In the genomic region with DNA sequence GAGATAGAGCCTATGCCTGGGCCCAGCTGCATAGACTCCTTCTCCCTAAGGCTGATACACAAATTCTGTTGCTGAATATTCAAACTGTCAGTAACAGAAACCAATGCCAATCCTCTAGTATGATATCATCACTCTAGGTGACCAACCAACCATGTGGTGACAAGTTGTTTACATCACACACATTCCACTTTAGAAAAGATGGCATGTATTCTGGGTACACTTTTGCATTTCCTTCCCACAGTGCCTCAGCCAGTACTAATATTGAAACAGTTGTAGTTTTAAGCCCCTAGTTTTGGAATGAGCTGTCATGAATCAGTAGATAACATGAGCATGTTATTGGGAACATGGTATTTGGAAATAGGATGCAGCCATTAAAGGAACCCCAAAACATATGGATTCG, we compare ENCODE assay signal across 16 cellular contexts.
"Had no signal": no experiment of that assay in that cellular context is flagged by ENCODE, and none has a peak within 500 bp of the region (broad histone marks: within the 10 kb centered on the region; RNA-seq: fewer than 3 reads in every experiment).

No MANE protein-coding gene starts in this region.

- H3K27ac Mint-ChIP-seq: activated CD4-positive, alpha-beta T cell treated with anti-CD3 and anti-CD28 coated beads, Interleukin-2, amount 10 ng/mL, durations not matched to agents 7 days and 5 days; activated T-helper 1 cell treated with anti-CD3 and anti-CD28 coated beads, Interleukin-12 subunit alpha, Interleukin-12 subunit beta, Interleukin-2, Interleukin-4 antibody, amounts not matched to agents 30 ng/mL and 10 ng/mL and 1 ng/mL, durations not matched to agents 14 hours and 24 hours and 36 hours; stimulated activated naive B cell treated with anti-CD40 and anti-IgM and Interleukin-4, amounts not matched to agents 10 μg/mL and 1 μg/mL and 100 μg/mL, for 72 hours; WTC11 had no signal

- H3K4me3 ChIP-seq: body of pancreas, hepatocyte, psoas muscle, right lobe of liver, spleen had no signal

- ATAC-seq: body of pancreas, psoas muscle, right lobe of liver, WTC11 had no signal

- H3K4me2 ChIP-seq: hepatocyte had no signal

- H2AFZ ChIP-seq: hepatocyte had no signal

- H3K27me3 Mint-ChIP-seq: central memory CD8-positive, alpha-beta T cell had no signal

- H3K4me1 Mint-ChIP-seq: activated CD4-positive, alpha-beta T cell treated with anti-CD3 and anti-CD28 coated beads, Interleukin-2, amount 10 ng/mL, durations not matched to agents 7 days and 5 days; central memory CD8-positive, alpha-beta T cell; stimulated activated naive B cell treated with anti-CD40 and anti-IgM and Interleukin-4, amounts not matched to agents 10 μg/mL and 1 μg/mL and 100 μg/mL, for 72 hours had no signal

- H3K36me3 Mint-ChIP-seq: stimulated activated naive B cell treated with anti-CD40 and anti-IgM and Interleukin-4, amounts not matched to agents 10 μg/mL and 1 μg/mL and 100 μg/mL, for 72 hours; WTC11 had no signal

- H3K4me3 Mint-ChIP-seq: activated CD4-positive, alpha-beta T cell treated with anti-CD3 and anti-CD28 coated beads, Interleukin-2, amount 10 ng/mL, durations not matched to agents 7 days and 5 days; activated T-helper 1 cell treated with anti-CD3 and anti-CD28 coated beads, Interleukin-12 subunit alpha, Interleukin-12 subunit beta, Interleukin-2, Interleukin-4 antibody, amounts not matched to agents 30 ng/mL and 10 ng/mL and 1 ng/mL, durations not matched to agents 14 hours and 24 hours and 36 hours; central memory CD8-positive, alpha-beta T cell; stimulated activated naive B cell treated with anti-CD40 and anti-IgM and Interleukin-4, amounts not matched to agents 10 μg/mL and 1 μg/mL and 100 μg/mL, for 72 hours; WTC11 had no signal

- H3K36me3 ChIP-seq: right lobe of liver, spleen had no signal

- H3K4me1 ChIP-seq: body of pancreas, psoas muscle, right lobe of liver, spleen had no signal

- H3K27me3 ChIP-seq: body of pancreas, hepatocyte, right lobe of liver, spleen had no signal

- H3K27ac ChIP-seq: body of pancreas, hepatocyte, psoas muscle, right lobe of liver, spleen had no signal

- H3K9me3 Mint-ChIP-seq: activated CD4-positive, alpha-beta T cell treated with anti-CD3 and anti-CD28 coated beads, Interleukin-2, amount 10 ng/mL, durations not matched to agents 7 days and 5 days; activated T-helper 1 cell treated with anti-CD3 and anti-CD28 coated beads, Interleukin-12 subunit alpha, Interleukin-12 subunit beta, Interleukin-2, Interleukin-4 antibody, amounts not matched to agents 30 ng/mL and 10 ng/mL and 1 ng/mL, durations not matched to agents 14 hours and 24 hours and 36 hours; central memory CD8-positive, alpha-beta T cell had no signal

- DNase-seq: activated CD4-positive, alpha-beta T cell treated with anti-CD3 and anti-CD28 coated beads, Interleukin-2, amount 10 ng/mL, durations not matched to agents 7 days and 5 days; activated naive CD4-positive, alpha-beta T cell treated with Interleukin-2 at 50 U/mL for 16 hours; amniotic stem cell; body of pancreas; cortex of kidney; mesendoderm; psoas muscle; right lobe of liver; spleen; stimulated activated CD4-positive, alpha-beta T cell treated with anti-CD3 and anti-CD28 coated beads, Interleukin-1b, Interleukin-23, amount 100 ng/mL, for 48 hours; stimulated activated naive B cell treated with anti-CD40 and anti-IgM and Interleukin-4, amounts not matched to agents 10 μg/mL and 1 μg/mL and 100 μg/mL, for 72 hours; trophoblast cell had no signal

- H3K79me2 ChIP-seq: hepatocyte had no signal
